16 cellular contexts compared by ENCODE assay signal in the genomic region with DNA sequence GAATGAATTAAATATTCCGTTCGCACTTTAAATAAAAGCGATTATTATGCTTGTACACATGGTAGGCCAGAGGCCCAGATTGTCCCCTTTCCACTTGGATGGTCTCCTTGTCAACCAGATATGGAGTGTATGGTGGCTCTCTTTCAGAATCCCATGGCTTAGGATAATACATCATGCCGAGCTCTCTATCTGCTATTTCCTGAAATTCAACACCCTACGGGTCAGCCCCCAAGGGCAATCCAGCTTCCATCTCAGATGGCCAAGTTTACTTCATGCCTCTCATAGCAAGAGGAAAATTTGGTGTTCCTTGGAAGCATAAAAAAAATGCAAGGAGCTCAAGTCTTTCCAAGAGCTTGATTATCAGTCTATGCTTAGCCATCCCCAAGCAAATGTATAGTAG. TPM values are rescaled to one million over a fixed set of nuclear protein-coding genes. Genes with fewer than 3 reads are reported as not detected.
DNase-seq lines count a peak whose midpoint lies in the region; ATAC-seq and TF ChIP-seq lines count a peak whose summit lies in the region.
"Had no signal": no experiment of that assay in that cellular context is flagged by ENCODE, and none has a peak within 500 bp of the region (broad histone marks: within the 10 kb centered on the region; RNA-seq: fewer than 3 reads in every experiment).

No MANE protein-coding gene starts in this region.

- peak overlapping the region; percentile 51 for H3K27ac ChIP-seq in HUES6 (ENCODE audit: low read depth, low read length)
- no peak overlapping the region for H3K27ac ChIP-seq in CD4-positive, alpha-beta memory T cell (ENCODE audit: low read depth, low read length)
- H3K27ac ChIP-seq: colonic mucosa had no signal

- H3K9me3 ChIP-seq in HUES6 (ENCODE audit: control insufficient read depth, insufficient read depth, low read depth, low read length), result peaks cover 11% of the 10 kb centered on the region
- no peaks in the 10 kb centered on the region for H3K9me3 ChIP-seq in CD4-positive, alpha-beta memory T cell (ENCODE audit: control insufficient read depth in 1 of 2, low read length in 2 of 2)
- H3K9me3 ChIP-seq: colonic mucosa had no signal

- H3K27me3 Mint-ChIP-seq in CD4-positive, alpha-beta memory T cell, result peaks cover 2 to 8% of the 10 kb centered on the region in 2 donors

- H3K9ac ChIP-seq in HUES6 (ENCODE audit: low read length), result no peak overlapping the region

- no peaks in the 10 kb centered on the region for H3K9me3 Mint-ChIP-seq in CD4-positive, alpha-beta memory T cell
- H3K9me3 Mint-ChIP-seq: activated naive CD8-positive, alpha-beta T cell treated with anti-CD3 and anti-CD28 coated beads, Interleukin-2, amount 50 U/mL, for 24 hours; activated T-cell treated with anti-CD3 and anti-CD28 coated beads, Interleukin-2, amount 50 U/mL, for 24 hours had no signal

- H3K4me3 Mint-ChIP-seq in CD4-positive, alpha-beta memory T cell, result no peak overlapping the region
- H3K4me3 Mint-ChIP-seq: activated naive CD8-positive, alpha-beta T cell treated with anti-CD3 and anti-CD28 coated beads, Interleukin-2, amount 50 U/mL, for 24 hours; activated T-cell treated with anti-CD3 and anti-CD28 coated beads, Interleukin-2, amount 50 U/mL, for 24 hours had no signal

- peak; percentile 55 to 69 for ATAC-seq in left cardiac atrium
- ATAC-seq in sciatic nerve, result peak; percentile 69
- no peak for ATAC-seq in HG02970 (IDR thresholded peaks at IDR 0.05; ENCODE audit: low FRiP score, unreplicated experiment)
- ATAC-seq: activated naive CD8-positive, alpha-beta T cell treated with anti-CD3 and anti-CD28 coated beads, Interleukin-2, amount 50 U/mL, for 24 hours; HCT116 had no signal

- H3K27ac Mint-ChIP-seq in CD4-positive, alpha-beta memory T cell, result no peak overlapping the region
- H3K27ac Mint-ChIP-seq: activated naive CD8-positive, alpha-beta T cell treated with anti-CD3 and anti-CD28 coated beads, Interleukin-2, amount 50 U/mL, for 24 hours; activated T-cell treated with anti-CD3 and anti-CD28 coated beads, Interleukin-2, amount 50 U/mL, for 24 hours had no signal

- no peaks in the 10 kb centered on the region for H3K27me3 ChIP-seq in HUES6 (ENCODE audit: control insufficient read depth, insufficient read depth, low read length)
- no peaks in the 10 kb centered on the region for H3K27me3 ChIP-seq in CD4-positive, alpha-beta memory T cell (ENCODE audit: insufficient read depth, low read length)
- H3K27me3 ChIP-seq: colonic mucosa had no signal

- in situ Hi-C loops in astrocyte of the spinal cord (cut with HindIII; ENCODE audit: low sequenced_read_pairs), result no loop called here

- H3K4me3 ChIP-seq in HUES6 (ENCODE audit: low read depth, low read length) (0 out of 2 replicates have a peak overlapping the region, but pooled peaks have one; percentile 17), astrocyte of the spinal cord (ENCODE audit: low read depth, low read length) (no peak overlapping the region)
- H3K4me3 ChIP-seq in CD4-positive, alpha-beta memory T cell (ENCODE audit: low read length in 2 of 2), result no peak overlapping the region
- H3K4me3 ChIP-seq: colonic mucosa had no signal

- intact Hi-C loops in left cardiac atrium (cut with DNase I), result loop anchor here (10.0 kb wide), 3 partner anchors 108 to 258 kb away; no protein-coding TSS in a partner anchor
- intact Hi-C loops in sciatic nerve (cut with DNase I), result no loop called here
- intact Hi-C loops in CD4-positive, alpha-beta memory T cell (cut with micrococcal nuclease), result no loop called here

- H3K36me3 Mint-ChIP-seq in CD4-positive, alpha-beta memory T cell, result no peaks in the 10 kb centered on the region

- CTCF ChIA-PET in CD4-positive, alpha-beta memory T cell (lab: Charles Lee; ENCODE audit: partially characterized antibody), result interaction anchor here (1.2 kb wide), 1 partner anchor 23 kb away, joined by 4 read pairs; no protein-coding TSS in a partner anchor

- POLR2A ChIA-PET in CD4-positive, alpha-beta memory T cell (lab: Charles Lee; ENCODE audit: partially characterized antibody), result no interaction called here

- peaks cover 42% of the 10 kb centered on the region for H3K4me1 ChIP-seq in HUES6 (ENCODE audit: control insufficient read depth, insufficient read depth, low read length)
- H3K4me1 ChIP-seq in CD4-positive, alpha-beta memory T cell (ENCODE audit: insufficient read depth, low read length), result no peaks in the 10 kb centered on the region
- H3K4me1 ChIP-seq: colonic mucosa had no signal

- no peak for TF ChIP-seq CTCF in astrocyte of the spinal cord (IDR thresholded peaks at IDR 0.05; ENCODE audit: low read depth, low read length)

- no peaks in the 10 kb centered on the region for H3K4me1 Mint-ChIP-seq in CD4-positive, alpha-beta memory T cell
- H3K4me1 Mint-ChIP-seq: activated naive CD8-positive, alpha-beta T cell treated with anti-CD3 and anti-CD28 coated beads, Interleukin-2, amount 50 U/mL, for 24 hours had no signal

- H3K36me3 ChIP-seq in HUES6 (ENCODE audit: control insufficient read depth, insufficient read depth, low read length), result no peaks in the 10 kb centered on the region
- H3K36me3 ChIP-seq in CD4-positive, alpha-beta memory T cell (ENCODE audit: insufficient read depth, low read length), result no peaks in the 10 kb centered on the region
- H3K36me3 ChIP-seq: colonic mucosa had no signal

- DNase-seq in astrocyte of the spinal cord (ENCODE audit: low read depth, low spot score), result peak; percentile 37
- no peak for DNase-seq in left cardiac atrium
- no peak for DNase-seq in sciatic nerve (ENCODE audit: low spot score)
- no peak for DNase-seq in CD4-positive, alpha-beta memory T cell
- DNase-seq in DMS79 treated with DMSO at 0.1 percent for 48 hours (lab: John Stamatoyannopoulos, UW), result no peak
- DNase-seq: activated CD4-positive, alpha-beta T cell treated with anti-CD3 and anti-CD28 coated beads, Interleukin-2, amount 50 U/mL, for 1 hour; activated naive CD8-positive, alpha-beta T cell treated with anti-CD3 and anti-CD28 coated beads, Interleukin-2, amount 50 U/mL, for 24 hours; activated T-cell treated with anti-CD3 and anti-CD28 coated beads, Interleukin-2, amount 50 U/mL, for 24 hours; colonic mucosa; mesenchymal stem cell; NCI-H187 treated with DMSO at 0.1 percent for 48 hours; NCI-H774 had no signal

RNA-seq across cellular contexts. Expression of a gene that starts 25.3 kb away (rescaled TPM):
- under 1 TPM in 1 of 2 donors, not detected in 1; 0.62 TPM for total RNA-seq in left cardiac atrium
- total RNA-seq in sciatic nerve, result 10.2 TPM
- total RNA-seq in CD4-positive, alpha-beta memory T cell, result not detected
- polyA plus RNA-seq in CD4-positive, alpha-beta memory T cell, result not detected
- total RNA-seq: colonic mucosa, osteoblast had no signal

RNA-seq across cellular contexts. Expression of a gene that starts 37.9 kb away (rescaled TPM):
- total RNA-seq in left cardiac atrium (10 to 100 TPM; 41.7 to 64.3 TPM), sciatic nerve (58.3 TPM)
- total RNA-seq in CD4-positive, alpha-beta memory T cell, result not detected
- polyA plus RNA-seq in CD4-positive, alpha-beta memory T cell, result not detected

Comparison
In these comparisons a context has a peak if more than half of its experiments do, and no peak if none do; other contexts are left out.
1. RNA of a gene that starts 37.9 kb away (total RNA-seq): 41.7 to 64.3 TPM in left cardiac atrium and 58.3 TPM in sciatic nerve (single experiment); not detected in CD4-positive, alpha-beta memory T cell; every median in the first group is over 10 times any median in the second.
2. intact Hi-C loops: an anchor here in left cardiac atrium (10.0 kb wide); none called in sciatic nerve and CD4-positive, alpha-beta memory T cell.